Comparison of ENCODE assay signal across 26 cellular contexts in genomic region chrX:22803353-22803752, GRCh38.
DNase-seq lines count a peak whose midpoint lies in the region; ATAC-seq and TF ChIP-seq lines count a peak whose summit lies in the region.
"Had no signal": no experiment of that assay in that cellular context is flagged by ENCODE, and none has a peak within 500 bp of the region (broad histone marks: within the 10 kb centered on the region; RNA-seq: fewer than 3 reads in every experiment).

No MANE protein-coding gene starts in this region.

- H3K27me3 ChIP-seq in OCI-LY3 (ENCODE audit: low read depth, low read length) = no peaks in the 10 kb centered on the region
- H3K27me3 ChIP-seq: brain microvascular endothelial cell, left lung, MG63, thyroid gland, vagina had no signal

- H3K79me2 ChIP-seq in OCI-LY3 (ENCODE audit: low read length) = no peaks in the 10 kb centered on the region

- H2AFZ ChIP-seq in OCI-LY3 (ENCODE audit: low read depth, low read length) = peak overlapping the region; percentile 78

- ATAC-seq in GM18505 (IDR thresholded peaks at IDR 0.05; ENCODE audit: unreplicated experiment) = peak; percentile 54
- peak; percentile 71 for ATAC-seq in GM19395 (IDR thresholded peaks at IDR 0.05; ENCODE audit: unreplicated experiment)
- ATAC-seq in GM21786 (IDR thresholded peaks at IDR 0.05; ENCODE audit: unreplicated experiment) = peak; percentile 46
- ATAC-seq in HG02571 (IDR thresholded peaks at IDR 0.05; ENCODE audit: unreplicated experiment) = no peak
- ATAC-seq in GM18502 (IDR thresholded peaks at IDR 0.05; ENCODE audit: poor library complexity, unreplicated experiment) = no peak
- ATAC-seq in SK-N-SH treated with all-trans-retinoic acid at 6 μM for 48 hours = no peak
- ATAC-seq: activated CD8-positive, alpha-beta T cell treated with anti-CD3 and anti-CD28 coated beads for 36 hours; activated T-helper 17 cell treated with anti-CD3 and anti-CD28 coated beads, Interleukin-2, amount 50 U/mL, for 72 hours; left lung had no signal

- H3K4me2 ChIP-seq in OCI-LY3 (ENCODE audit: low read length) = peak overlapping the region; percentile 65

- TF ChIP-seq CTCF in OCI-LY3 (IDR thresholded peaks at IDR 0.05; ENCODE audit: low read depth, low read length) = no peak

- no peaks in the 10 kb centered on the region for H3K36me3 ChIP-seq in OCI-LY3 (replicated peaks; ENCODE audit: low read depth, low read length)
- H3K36me3 ChIP-seq: brain microvascular endothelial cell, left lung, MG63, thyroid gland, vagina had no signal

- TF ChIP-seq POLR2A in GM18505 (IDR thresholded peaks at IDR 0.05; ENCODE audit: borderline replicate concordance, extremely low read depth, insufficient read depth, insufficient read length) = no peak

- H3K9ac ChIP-seq in OCI-LY3 (ENCODE audit: low read length) = peak overlapping the region; percentile 45; the same call in 1 of the 2 replicates

- peak overlapping the region; percentile 89 for H3K27ac ChIP-seq in OCI-LY3 (ENCODE audit: low read length)
- H3K27ac ChIP-seq: brain microvascular endothelial cell, left lung, thyroid gland, vagina had no signal

- no peaks in the 10 kb centered on the region for H3K9me3 ChIP-seq in OCI-LY3 (ENCODE audit: insufficient read depth, low read length)
- H3K9me3 ChIP-seq: left lung, MG63, thyroid gland, vagina had no signal

- H4K20me1 ChIP-seq in OCI-LY3 (ENCODE audit: insufficient read depth, low read length) = no peaks in the 10 kb centered on the region

- H3K4me3 ChIP-seq in OCI-LY3 (ENCODE audit: low read length) = peak overlapping the region; percentile 66
- H3K4me3 ChIP-seq: left lung, MG63, thyroid gland, vagina had no signal

- DNase-seq in RKO (ENCODE audit: low spot score) = no peak
- DNase-seq: activated CD8-positive, alpha-beta T cell treated with anti-CD3 and anti-CD28 coated beads for 36 hours; activated naive CD4-positive, alpha-beta T cell treated with anti-CD3 and anti-CD28 coated beads, Interleukin-2, amount 50 U/mL, for 16 hours; amniotic stem cell; brain microvascular endothelial cell; CD4-positive, CD25-positive, alpha-beta regulatory T cell; hypothalamus; KBM-7; left lung; MG63; naive B cell; NCI-H1436; NCI-H2081 treated with DMSO at 0.1 percent for 48 hours; NCI-H345; NCI-H774; nucleus accumbens; thyroid gland had no signal

- H3K4me1 ChIP-seq in OCI-LY3 (ENCODE audit: low read length) = peaks cover 28% of the 10 kb centered on the region
- H3K4me1 ChIP-seq: left lung, thyroid gland, vagina had no signal

TF ChIP-seq in SK-N-SH treated with all-trans-retinoic acid at 6 μM for 48 hours, 23 proteins besides CTCF, POLR2A, EP300 and RAD21:
- TF ChIP-seq POU6F1 (CRISPR knock-in tag; IDR thresholded peaks at IDR 0.05; ENCODE audit: borderline replicate concordance, low read depth) (no peak), ZC3H10 (CRISPR knock-in tag; IDR thresholded peaks at IDR 0.05) (no peak), ZNF565 (CRISPR knock-in tag; conservative IDR thresholded peaks at IDR 0.05; ENCODE audit: low read depth) (no peak), GLIS3 (CRISPR knock-in tag; IDR thresholded peaks at IDR 0.05) (no peak), SNAI2 (CRISPR knock-in tag; IDR thresholded peaks at IDR 0.05) (no peak), CSDC2 (CRISPR knock-in tag; IDR thresholded peaks at IDR 0.05) (no peak), TOX (CRISPR knock-in tag; IDR thresholded peaks at IDR 0.05; ENCODE audit: borderline replicate concordance) (no peak), RARB (CRISPR knock-in tag; IDR thresholded peaks at IDR 0.05) (no peak), TCF4 (CRISPR knock-in tag; IDR thresholded peaks at IDR 0.05; ENCODE audit: borderline replicate concordance) (no peak), ARNTL (CRISPR knock-in tag; IDR thresholded peaks at IDR 0.05; ENCODE audit: borderline replicate concordance, low read depth) (no peak), CSRNP3 (CRISPR knock-in tag; IDR thresholded peaks at IDR 0.05) (no peak), CREB5 (CRISPR knock-in tag; IDR thresholded peaks at IDR 0.05; ENCODE audit: low read depth) (no peak), ZFP30 (CRISPR knock-in tag; IDR thresholded peaks at IDR 0.05) (no peak), ISL1 (CRISPR knock-in tag; IDR thresholded peaks at IDR 0.05) (no peak), TSHZ2 (CRISPR knock-in tag; IDR thresholded peaks at IDR 0.05) (no peak)

Comparison
In these comparisons a context has a peak if more than half of its experiments do, and no peak if none do; other contexts are left out.
1. ATAC-seq: peak in GM18505 (single experiment), GM19395 (single experiment) and GM21786 (single experiment); none in HG02571 (single experiment), GM18502 (single experiment) and SK-N-SH treated with all-trans-retinoic acid at 6 μM for 48 hours (single experiment).